ENCODE assay signal across 9 cellular contexts in the genomic region with DNA sequence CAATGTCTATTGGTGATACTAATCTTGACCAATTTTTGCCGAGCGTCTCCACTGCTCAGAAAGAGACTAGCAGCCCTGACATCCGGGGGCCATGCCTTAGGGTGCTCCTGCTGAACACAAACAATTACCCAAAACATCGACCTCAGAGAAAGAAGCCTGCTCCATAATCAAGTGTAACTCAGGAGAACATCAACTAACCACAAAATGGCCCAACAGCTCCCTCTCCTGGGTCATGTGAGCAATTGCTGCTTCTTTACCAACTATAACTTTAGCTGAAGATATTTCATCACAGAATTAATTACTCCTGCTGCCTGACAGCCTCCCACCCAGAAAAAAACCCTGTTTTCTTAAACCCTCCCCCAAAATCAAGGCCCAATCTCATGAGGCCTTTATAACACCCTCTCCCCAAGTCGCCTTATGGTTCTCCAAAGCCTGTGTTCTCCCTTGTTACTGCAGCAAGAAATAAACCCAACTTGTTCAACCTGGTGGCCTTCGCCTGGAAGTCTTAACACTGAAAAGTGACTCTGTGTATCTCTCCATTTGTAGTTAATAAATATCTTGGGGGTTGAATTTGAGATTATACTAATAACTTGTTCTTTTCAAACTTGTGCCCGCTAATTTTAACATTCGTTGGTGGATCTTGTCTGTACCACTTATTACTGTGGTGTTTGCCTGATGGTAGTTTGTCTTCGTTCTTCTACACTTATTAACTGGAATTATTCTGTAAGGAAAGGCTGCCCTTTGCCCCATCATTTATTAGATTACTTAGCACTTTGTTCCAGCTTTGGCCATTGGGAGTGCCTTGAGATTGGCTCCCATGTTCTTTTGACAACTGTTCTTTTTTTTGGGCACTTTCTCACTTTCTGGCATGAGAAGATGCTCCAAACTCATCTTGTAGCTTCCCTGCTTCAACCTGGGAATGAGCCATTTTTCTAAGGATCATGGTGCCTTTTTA. TPM values are rescaled to one million over a fixed set of nuclear protein-coding genes. Genes with fewer than 3 reads are reported as not detected.
DNase-seq lines count a peak whose midpoint lies in the region; ATAC-seq and TF ChIP-seq lines count a peak whose summit lies in the region.
"Had no signal": no experiment of that assay in that cellular context is flagged by ENCODE, and none has a peak within 500 bp of the region (broad histone marks: within the 10 kb centered on the region; RNA-seq: fewer than 3 reads in every experiment).

No MANE protein-coding gene starts in this region.

- no peak overlapping the region for H3K4me2 ChIP-seq in Loucy (ENCODE audit: low read depth, low read length, poor library complexity, severe bottlenecking)
- H3K4me2 ChIP-seq: BLaER1 treated with 17β-estradiol and CSF1 and Interleukin-3, amounts not matched to agents 10 nM and 100 nM had no signal

- H3K79me2 ChIP-seq in Loucy (ENCODE audit: insufficient read depth, low read length) = no peaks in the 10 kb centered on the region

- H3K36me3 ChIP-seq in Loucy (ENCODE audit: insufficient read depth, low read length) (no peaks in the 10 kb centered on the region), RWPE2 (ENCODE audit: low read depth) (no peaks in the 10 kb centered on the region), thoracic aorta (no peaks in the 10 kb centered on the region)
- H3K36me3 ChIP-seq: BLaER1 treated with 17β-estradiol and CSF1 and Interleukin-3, amounts not matched to agents 10 nM and 100 nM had no signal

- H2AFZ ChIP-seq in Loucy (ENCODE audit: low read length) = peak overlapping the region; percentile 26; the same call in 1 of the 2 replicates

- H3K9me3 ChIP-seq in Loucy (ENCODE audit: insufficient read depth, low read depth, low read length) (no peaks in the 10 kb centered on the region), RWPE2 (ENCODE audit: severe bottlenecking) (no peaks in the 10 kb centered on the region), thoracic aorta (no peaks in the 10 kb centered on the region)

- H3K27ac Mint-ChIP-seq in activated T-helper 17 cell treated with anti-CD3 and anti-CD28 coated beads, Interleukin-2, amount 50 U/mL, for 72 hours = peak overlapping the region; percentile 69

- TF ChIP-seq CTCF in Loucy (conservative IDR thresholded peaks at IDR 0.05; ENCODE audit: low read length) (peak; percentile 92), RWPE2 (IDR thresholded peaks at IDR 0.05; ENCODE audit: poor library complexity, severe bottlenecking) (peak; percentile 90), fibroblast of villous mesenchyme (IDR thresholded peaks at IDR 0.05; ENCODE audit: insufficient read depth, low read depth, low read length) (peak; percentile 85), thoracic aorta (IDR thresholded peaks at IDR 0.05) (peak; percentile 69)

- no peaks in the 10 kb centered on the region for H3F3A ChIP-seq in Loucy (ENCODE audit: low read depth)

- H3K4me3 ChIP-seq in Loucy (ENCODE audit: low read length, poor library complexity, severe bottlenecking) (no peak overlapping the region), RWPE2 (ENCODE audit: severe bottlenecking) (no peak overlapping the region), fibroblast of villous mesenchyme (ENCODE audit: low read depth, low read length) (no peak overlapping the region), thoracic aorta (no peak overlapping the region)
- H3K4me3 ChIP-seq: BLaER1 treated with 17β-estradiol and CSF1 and Interleukin-3, amounts not matched to agents 10 nM and 100 nM had no signal

- no peaks in the 10 kb centered on the region for H3K27me3 ChIP-seq in Loucy (ENCODE audit: insufficient read depth, low read length, poor library complexity, severe bottlenecking)
- no peaks in the 10 kb centered on the region for H3K27me3 ChIP-seq in RWPE2 (ENCODE audit: insufficient read depth, poor library complexity, severe bottlenecking)
- no peaks in the 10 kb centered on the region for H3K27me3 ChIP-seq in thoracic aorta (replicated peaks; ENCODE audit: insufficient read depth)
- H3K27me3 ChIP-seq: BLaER1 treated with 17β-estradiol and CSF1 and Interleukin-3, amounts not matched to agents 10 nM and 100 nM had no signal

- H3K9me2 ChIP-seq in Loucy (replicated peaks; ENCODE audit: low read depth, low read length) = no peaks in the 10 kb centered on the region

- no peak overlapping the region for H3K9ac ChIP-seq in Loucy (ENCODE audit: low read depth, low read length, poor library complexity, severe bottlenecking)

- ATAC-seq in Right ventricle myocardium inferior (peak; percentile 75), RWPE2 (ENCODE audit: low read depth) (peak; percentile 77), thoracic aorta (ENCODE audit: insufficient number of reproducible peaks, low FRiP score, low read depth) (no peak)
- ATAC-seq in activated T-helper 17 cell treated with anti-CD3 and anti-CD28 coated beads, Interleukin-2, amount 50 U/mL, for 72 hours (replicated peaks) = peak; percentile 84

- H3K27ac ChIP-seq in RWPE2 (ENCODE audit: poor library complexity, severe bottlenecking) (no peak overlapping the region), thoracic aorta (no peak overlapping the region)
- H3K27ac ChIP-seq: BLaER1 treated with 17β-estradiol and CSF1 and Interleukin-3, amounts not matched to agents 10 nM and 100 nM had no signal

- no peaks in the 10 kb centered on the region for H3K27me3 Mint-ChIP-seq in activated T-helper 17 cell treated with anti-CD3 and anti-CD28 coated beads, Interleukin-2, amount 50 U/mL, for 72 hours

- intact Hi-C loops in Right ventricle myocardium inferior (cut with DNase I) = loop anchor here (1.0 to 2.0 kb wide), 2 partner anchors 163 to 280 kb away; no protein-coding TSS in a partner anchor
- intact Hi-C loops in cardiac septum (cut with DNase I) = loop anchor here (2.0 to 5.0 kb wide), 2 partner anchors 164 to 274 kb away; no protein-coding TSS in a partner anchor

- H3K4me1 ChIP-seq in Loucy (ENCODE audit: insufficient read depth, low read length, poor library complexity, severe bottlenecking) (peaks cover 4% of the 10 kb centered on the region), RWPE2 (ENCODE audit: insufficient read depth, poor library complexity, severe bottlenecking) (no peaks in the 10 kb centered on the region), thoracic aorta (ENCODE audit: control insufficient read depth in 1 of 2, low read depth in 2 of 2) (no peaks in the 10 kb centered on the region)

- no peaks in the 10 kb centered on the region for H3K9me3 Mint-ChIP-seq in activated T-helper 17 cell treated with anti-CD3 and anti-CD28 coated beads, Interleukin-2, amount 50 U/mL, for 72 hours

- no peaks in the 10 kb centered on the region for H3K36me3 Mint-ChIP-seq in activated T-helper 17 cell treated with anti-CD3 and anti-CD28 coated beads, Interleukin-2, amount 50 U/mL, for 72 hours (ENCODE audit: low read depth)

- H4K20me1 ChIP-seq in Loucy (ENCODE audit: insufficient read depth, low read length, poor library complexity, severe bottlenecking) = no peaks in the 10 kb centered on the region
- H4K20me1 ChIP-seq: BLaER1 treated with 17β-estradiol and CSF1 and Interleukin-3, amounts not matched to agents 10 nM and 100 nM had no signal

- no peak for DNase-seq in Right ventricle myocardium inferior (ENCODE audit: missing footprints)
- DNase-seq in cardiac septum (ENCODE audit: low spot score) = no peak
- no peak for DNase-seq in RWPE2 (ENCODE audit: low spot score)
- peak; percentile 78 for DNase-seq in fibroblast of villous mesenchyme (ENCODE audit: low read depth)
- DNase-seq in nucleus accumbens (lab: John Stamatoyannopoulos, UW) = peak in 49 of 56 donors; percentile 3 to 71 (median 33)
- no peak for DNase-seq in thoracic aorta (ENCODE audit: low spot score)

- peaks cover 6% of the 10 kb centered on the region for H3K4me1 Mint-ChIP-seq in activated T-helper 17 cell treated with anti-CD3 and anti-CD28 coated beads, Interleukin-2, amount 50 U/mL, for 72 hours

- no peak overlapping the region for H3K4me3 Mint-ChIP-seq in activated T-helper 17 cell treated with anti-CD3 and anti-CD28 coated beads, Interleukin-2, amount 50 U/mL, for 72 hours

RNA-seq across cellular contexts. Expression of a gene that starts 21.2 kb away (rescaled TPM):
- total RNA-seq in Right ventricle myocardium inferior = 33.8 TPM
- 52.5 TPM for total RNA-seq in cardiac septum
- total RNA-seq in activated T-helper 17 cell treated with anti-CD3 and anti-CD28 coated beads, Interleukin-2, amount 50 U/mL, for 72 hours = not detected
- not detected in 2 replicates for total RNA-seq in fibroblast of villous mesenchyme
- total RNA-seq in thoracic aorta = 100 to 1,000 TPM in 1 of 2 donors, 10 to 100 TPM in 1; 76.5 to 123 TPM

RNA-seq across cellular contexts. Expression of a gene that starts 24.9 kb away (rescaled TPM):
- total RNA-seq in Right ventricle myocardium inferior (82.4 TPM), cardiac septum (61.4 TPM), fibroblast of villous mesenchyme (69.6 and 80.7 TPM in 2 replicates), thoracic aorta (10 to 100 TPM; 47.8 to 67.1 TPM)
- total RNA-seq in activated T-helper 17 cell treated with anti-CD3 and anti-CD28 coated beads, Interleukin-2, amount 50 U/mL, for 72 hours = 100 to 1,000 TPM; 119 to 177 TPM

RNA-seq across cellular contexts. Expression of a gene that starts 47.6 kb away (rescaled TPM):
- total RNA-seq in Right ventricle myocardium inferior (6.0 TPM), cardiac septum (5.3 TPM), fibroblast of villous mesenchyme (2.6 and 3.9 TPM in 2 replicates), thoracic aorta (10 to 100 TPM; 10.8 to 11.1 TPM)
- total RNA-seq in activated T-helper 17 cell treated with anti-CD3 and anti-CD28 coated beads, Interleukin-2, amount 50 U/mL, for 72 hours = 1 to 10 TPM in 1 of 2 donors, under 1 TPM in 1; 0.71 to 1.3 TPM

Comparison
In these comparisons a context has a peak if more than half of its experiments do, and no peak if none do; other contexts are left out.
1. DNase-seq: peak in fibroblast of villous mesenchyme (single experiment) and nucleus accumbens (49 of 56); none in Right ventricle myocardium inferior (single experiment), cardiac septum (single experiment), RWPE2 (single experiment) and thoracic aorta (single experiment).
2. RNA of a gene that starts 21.2 kb away (total RNA-seq): 76.5 to 123 TPM in thoracic aorta, 52.5 TPM in cardiac septum (single experiment) and 33.8 TPM in Right ventricle myocardium inferior (single experiment); not detected in activated T-helper 17 cell treated with anti-CD3 and anti-CD28 coated beads, Interleukin-2, amount 50 U/mL, for 72 hours and not detected in fibroblast of villous mesenchyme; every median in the first group is over 10 times any median in the second.
3. Peak in every context shown above with its lines, with median percentiles within 50 percentile points of each other: CTCF ChIP-seq.